ENCODE assay signal across 1 cellular context in the genomic region with DNA sequence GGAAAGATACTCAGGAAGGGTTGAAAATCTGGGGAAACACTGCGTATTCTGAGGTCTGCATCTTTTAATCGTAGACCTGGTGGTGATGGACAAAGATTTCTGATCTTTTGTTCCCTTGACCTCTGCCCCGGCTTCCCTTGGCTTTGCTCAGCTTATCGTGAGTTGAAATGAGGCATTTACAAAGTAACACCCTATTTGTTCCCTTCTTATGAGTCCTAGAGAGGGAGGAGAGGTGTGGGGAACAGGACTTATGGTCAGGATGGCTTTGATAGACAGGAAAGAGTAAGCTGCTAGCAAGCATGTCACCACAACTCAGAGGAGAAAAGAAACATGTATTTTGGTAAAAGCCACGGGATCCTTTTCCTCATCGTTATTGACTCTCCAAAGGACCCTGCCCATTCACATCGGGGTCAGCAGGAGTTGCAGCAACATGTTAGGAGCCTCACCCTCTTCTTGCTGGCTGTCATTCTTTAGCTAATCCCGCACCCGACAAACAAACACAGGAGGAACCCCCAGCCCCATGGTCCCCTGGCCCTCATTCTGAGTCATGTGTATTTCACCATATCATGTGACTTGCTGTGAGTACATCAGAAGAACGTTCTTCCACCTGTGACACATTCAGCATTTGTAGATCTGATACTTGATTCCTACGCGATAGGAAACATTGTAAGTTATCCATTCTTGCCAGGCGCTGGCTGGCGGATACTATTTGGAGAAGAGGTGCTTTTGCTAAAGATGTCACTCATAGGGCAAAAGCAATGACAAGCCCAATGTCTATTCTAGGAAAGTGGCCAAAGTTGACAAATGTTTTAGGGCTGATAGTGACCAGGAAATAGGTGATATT.
TF ChIP-seq lines count a peak whose summit lies in the region.

No MANE protein-coding gene starts in this region.

TF ChIP-seq in HepG2, 621 proteins besides CTCF, POLR2A, EP300 and RAD21 (continued from another document and continues in another):
- TF ChIP-seq KLF16 (CRISPR knock-in tag; IDR thresholded peaks at IDR 0.05) (peak in 1 of 2 experiments; percentile 41; a peak in 1 of 4 replicates), ASH2L (IDR thresholded peaks at IDR 0.05; ENCODE audit: insufficient read length, low read depth, low read length) (peak; percentile 45), SALL1 (CRISPR knock-in tag; IDR thresholded peaks at IDR 0.05) (peak; percentile 10; the same call in 1 of the 2 replicates), SMAD1 (CRISPR knock-in tag; IDR thresholded peaks at IDR 0.05; ENCODE audit: borderline replicate concordance, low read depth) (no peak), CEBPG (CRISPR knock-in tag; IDR thresholded peaks at IDR 0.05) (peak; percentile 45; the same call in 1 of the 2 replicates), GATAD1 (CRISPR knock-in tag; IDR thresholded peaks at IDR 0.05) (peak; percentile 53; the same call in 1 of the 2 replicates), HNF4A (CRISPR knock-in tag; IDR thresholded peaks at IDR 0.05) (peak; percentile 65), SOX5 (CRISPR knock-in tag; IDR thresholded peaks at IDR 0.05; ENCODE audit: borderline replicate concordance) (peak; percentile 62; the same call in 1 of the 2 replicates), NR2C2 (CRISPR knock-in tag; IDR thresholded peaks at IDR 0.05; ENCODE audit: borderline replicate concordance) (peak; percentile 73; the same call in 1 of the 2 replicates), TFE3 (CRISPR knock-in tag; IDR thresholded peaks at IDR 0.05) (peak; percentile 85), ZSCAN21 (CRISPR knock-in tag; IDR thresholded peaks at IDR 0.05; ENCODE audit: borderline replicate concordance) (no peak), ZKSCAN8 (CRISPR knock-in tag; IDR thresholded peaks at IDR 0.05; ENCODE audit: borderline replicate concordance) (peak; percentile 33; the same call in 1 of the 2 replicates), FOXK1 (CRISPR knock-in tag; IDR thresholded peaks at IDR 0.05; ENCODE audit: borderline replicate concordance, low read depth) (peak; percentile 61; the same call in 1 of the 2 replicates), SAP130 (CRISPR knock-in tag; IDR thresholded peaks at IDR 0.05; ENCODE audit: low read depth) (peak; percentile 52), ZNF710 (CRISPR knock-in tag; IDR thresholded peaks at IDR 0.05; ENCODE audit: borderline replicate concordance) (0 out of 2 replicates have a peak, but pooled peaks have one; percentile 40), FOSL2 (CRISPR knock-in tag; IDR thresholded peaks at IDR 0.05) (peak; percentile 91), SPEN (CRISPR knock-in tag; IDR thresholded peaks at IDR 0.05; ENCODE audit: low read depth) (0 out of 2 replicates have a peak, but pooled peaks have one; percentile 29), BCL6 (CRISPR knock-in tag; IDR thresholded peaks at IDR 0.05) (no peak), GATAD2A (CRISPR knock-in tag; IDR thresholded peaks at IDR 0.05) (peak; percentile 56), FOXA3 (CRISPR knock-in tag; IDR thresholded peaks at IDR 0.05) (peak; percentile 35), ZFP36L2 (CRISPR knock-in tag; IDR thresholded peaks at IDR 0.05) (no peak), NCOA2 (CRISPR knock-in tag; IDR thresholded peaks at IDR 0.05) (peak; percentile 70), SOX13 (IDR thresholded peaks at IDR 0.05) (no peak), SOX13 (CRISPR knock-in tag; conservative IDR thresholded peaks at IDR 0.05 in 1 of 2, IDR thresholded peaks at IDR 0.05 in 1 of 2) (peak in 1 of 2 experiments; percentile 89; a peak in 2 of 4 replicates), ZNF407 (CRISPR knock-in tag; IDR thresholded peaks at IDR 0.05; ENCODE audit: not compliant biosample characterization) (no peak), ZNF329 (CRISPR knock-in tag; IDR thresholded peaks at IDR 0.05; ENCODE audit: low read depth) (no peak), ZFX (CRISPR knock-in tag; IDR thresholded peaks at IDR 0.05; ENCODE audit: low read depth) (no peak), IKZF4 (CRISPR knock-in tag; IDR thresholded peaks at IDR 0.05; ENCODE audit: borderline replicate concordance, low read depth, not compliant biosample characterization) (no peak), PPARG (CRISPR knock-in tag; conservative IDR thresholded peaks at IDR 0.05) (peak; percentile 61), ZNF335 (CRISPR knock-in tag; IDR thresholded peaks at IDR 0.05) (no peak), ZNF343 (CRISPR knock-in tag; IDR thresholded peaks at IDR 0.05) (no peak)
- TF ChIP-seq, protein P1, sequence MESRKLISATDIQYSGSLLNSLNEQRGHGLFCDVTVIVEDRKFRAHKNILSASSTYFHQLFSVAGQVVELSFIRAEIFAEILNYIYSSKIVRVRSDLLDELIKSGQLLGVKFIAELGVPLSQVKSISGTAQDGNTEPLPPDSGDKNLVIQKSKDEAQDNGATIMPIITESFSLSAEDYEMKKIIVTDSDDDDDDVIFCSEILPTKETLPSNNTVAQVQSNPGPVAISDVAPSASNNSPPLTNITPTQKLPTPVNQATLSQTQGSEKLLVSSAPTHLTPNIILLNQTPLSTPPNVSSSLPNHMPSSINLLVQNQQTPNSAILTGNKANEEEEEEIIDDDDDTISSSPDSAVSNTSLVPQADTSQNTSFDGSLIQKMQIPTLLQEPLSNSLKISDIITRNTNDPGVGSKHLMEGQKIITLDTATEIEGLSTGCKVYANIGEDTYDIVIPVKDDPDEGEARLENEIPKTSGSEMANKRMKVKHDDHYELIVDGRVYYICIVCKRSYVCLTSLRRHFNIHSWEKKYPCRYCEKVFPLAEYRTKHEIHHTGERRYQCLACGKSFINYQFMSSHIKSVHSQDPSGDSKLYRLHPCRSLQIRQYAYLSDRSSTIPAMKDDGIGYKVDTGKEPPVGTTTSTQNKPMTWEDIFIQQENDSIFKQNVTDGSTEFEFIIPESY (CRISPR knock-in tag; IDR thresholded peaks at IDR 0.05), result peak; percentile 77; the same call in 1 of the 2 replicates
- TF ChIP-seq, protein P2, sequence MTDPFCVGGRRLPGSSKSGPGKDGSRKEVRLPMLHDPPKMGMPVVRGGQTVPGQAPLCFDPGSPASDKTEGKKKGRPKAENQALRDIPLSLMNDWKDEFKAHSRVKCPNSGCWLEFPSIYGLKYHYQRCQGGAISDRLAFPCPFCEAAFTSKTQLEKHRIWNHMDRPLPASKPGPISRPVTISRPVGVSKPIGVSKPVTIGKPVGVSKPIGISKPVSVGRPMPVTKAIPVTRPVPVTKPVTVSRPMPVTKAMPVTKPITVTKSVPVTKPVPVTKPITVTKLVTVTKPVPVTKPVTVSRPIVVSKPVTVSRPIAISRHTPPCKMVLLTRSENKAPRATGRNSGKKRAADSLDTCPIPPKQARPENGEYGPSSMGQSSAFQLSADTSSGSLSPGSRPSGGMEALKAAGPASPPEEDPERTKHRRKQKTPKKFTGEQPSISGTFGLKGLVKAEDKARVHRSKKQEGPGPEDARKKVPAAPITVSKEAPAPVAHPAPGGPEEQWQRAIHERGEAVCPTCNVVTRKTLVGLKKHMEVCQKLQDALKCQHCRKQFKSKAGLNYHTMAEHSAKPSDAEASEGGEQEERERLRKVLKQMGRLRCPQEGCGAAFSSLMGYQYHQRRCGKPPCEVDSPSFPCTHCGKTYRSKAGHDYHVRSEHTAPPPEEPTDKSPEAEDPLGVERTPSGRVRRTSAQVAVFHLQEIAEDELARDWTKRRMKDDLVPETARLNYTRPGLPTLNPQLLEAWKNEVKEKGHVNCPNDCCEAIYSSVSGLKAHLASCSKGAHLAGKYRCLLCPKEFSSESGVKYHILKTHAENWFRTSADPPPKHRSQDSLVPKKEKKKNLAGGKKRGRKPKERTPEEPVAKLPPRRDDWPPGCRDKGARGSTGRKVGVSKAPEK (CRISPR knock-in tag; IDR thresholded peaks at IDR 0.05; ENCODE audit: borderline replicate concordance), result no peak
- TF ChIP-seq, protein P3, sequence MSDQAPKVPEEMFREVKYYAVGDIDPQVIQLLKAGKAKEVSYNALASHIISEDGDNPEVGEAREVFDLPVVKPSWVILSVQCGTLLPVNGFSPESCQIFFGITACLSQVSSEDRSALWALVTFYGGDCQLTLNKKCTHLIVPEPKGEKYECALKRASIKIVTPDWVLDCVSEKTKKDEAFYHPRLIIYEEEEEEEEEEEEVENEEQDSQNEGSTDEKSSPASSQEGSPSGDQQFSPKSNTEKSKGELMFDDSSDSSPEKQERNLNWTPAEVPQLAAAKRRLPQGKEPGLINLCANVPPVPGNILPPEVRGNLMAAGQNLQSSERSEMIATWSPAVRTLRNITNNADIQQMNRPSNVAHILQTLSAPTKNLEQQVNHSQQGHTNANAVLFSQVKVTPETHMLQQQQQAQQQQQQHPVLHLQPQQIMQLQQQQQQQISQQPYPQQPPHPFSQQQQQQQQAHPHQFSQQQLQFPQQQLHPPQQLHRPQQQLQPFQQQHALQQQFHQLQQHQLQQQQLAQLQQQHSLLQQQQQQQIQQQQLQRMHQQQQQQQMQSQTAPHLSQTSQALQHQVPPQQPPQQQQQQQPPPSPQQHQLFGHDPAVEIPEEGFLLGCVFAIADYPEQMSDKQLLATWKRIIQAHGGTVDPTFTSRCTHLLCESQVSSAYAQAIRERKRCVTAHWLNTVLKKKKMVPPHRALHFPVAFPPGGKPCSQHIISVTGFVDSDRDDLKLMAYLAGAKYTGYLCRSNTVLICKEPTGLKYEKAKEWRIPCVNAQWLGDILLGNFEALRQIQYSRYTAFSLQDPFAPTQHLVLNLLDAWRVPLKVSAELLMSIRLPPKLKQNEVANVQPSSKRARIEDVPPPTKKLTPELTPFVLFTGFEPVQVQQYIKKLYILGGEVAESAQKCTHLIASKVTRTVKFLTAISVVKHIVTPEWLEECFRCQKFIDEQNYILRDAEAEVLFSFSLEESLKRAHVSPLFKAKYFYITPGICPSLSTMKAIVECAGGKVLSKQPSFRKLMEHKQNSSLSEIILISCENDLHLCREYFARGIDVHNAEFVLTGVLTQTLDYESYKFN (CRISPR knock-in tag; conservative IDR thresholded peaks at IDR 0.05), result 0 out of 2 replicates have a peak, but pooled peaks have one; percentile 31
